Comparison of ENCODE assay signal across 28 cellular contexts in genomic region chr1:91624331-91624730, GRCh38.
"Had no signal": no experiment of that assay in that cellular context is flagged by ENCODE, and none has a peak within 500 bp of the region (broad histone marks: within the 10 kb centered on the region; RNA-seq: fewer than 3 reads in every experiment).

No MANE protein-coding gene starts in this region.

- FAIRE-seq: colon, endometrium, endothelial cell of umbilical vein, frontal cortex had no signal

- H3K4me3 ChIP-seq: colonic mucosa, coronary artery, dorsolateral prefrontal cortex, esophagus muscularis mucosa, esophagus squamous epithelium, gastrocnemius medialis, gastroesophageal sphincter, heart left ventricle, heart right ventricle had no signal

- H3K9me3 ChIP-seq: colonic mucosa, esophagus muscularis mucosa, esophagus squamous epithelium, gastrocnemius medialis, gastroesophageal sphincter, heart left ventricle, heart right ventricle had no signal

- DNase-seq: colonic mucosa; cortex of kidney; dermis blood vessel endothelial cell; dorsolateral prefrontal cortex; effector CD4-positive, alpha-beta T cell; effector CD8-positive, alpha-beta T cell; effector memory CD4-positive, alpha-beta T cell; effector memory CD8-positive, alpha-beta T cell; endodermal cell; erythroblast; esophagus squamous epithelium; foreskin fibroblast; foreskin keratinocyte; foreskin melanocyte; gastrocnemius medialis; glutamatergic neuron; head of caudate nucleus; heart left ventricle; heart right ventricle had no signal

- H3K27ac ChIP-seq: colonic mucosa, coronary artery, dorsolateral prefrontal cortex, epithelial cell of prostate, esophagus muscularis mucosa, esophagus squamous epithelium, foreskin keratinocyte, gastrocnemius medialis, gastroesophageal sphincter, heart left ventricle, heart right ventricle had no signal

- H3K27me3 ChIP-seq: colonic mucosa, esophagus muscularis mucosa, esophagus squamous epithelium, foreskin keratinocyte, gastrocnemius medialis, gastroesophageal sphincter, heart left ventricle, heart right ventricle had no signal

- H3K4me1 ChIP-seq: colonic mucosa, foreskin keratinocyte had no signal

- ATAC-seq: effector memory CD8-positive, alpha-beta T cell; esophagus mucosa; foreskin keratinocyte; gastrocnemius medialis; gastroesophageal sphincter; heart left ventricle; heart right ventricle had no signal

- H3K36me3 ChIP-seq: colonic mucosa, esophagus muscularis mucosa, esophagus squamous epithelium, gastrocnemius medialis, gastroesophageal sphincter, heart left ventricle, heart right ventricle had no signal
